ENCODE assay signal across 4 cellular contexts in the genomic region with DNA sequence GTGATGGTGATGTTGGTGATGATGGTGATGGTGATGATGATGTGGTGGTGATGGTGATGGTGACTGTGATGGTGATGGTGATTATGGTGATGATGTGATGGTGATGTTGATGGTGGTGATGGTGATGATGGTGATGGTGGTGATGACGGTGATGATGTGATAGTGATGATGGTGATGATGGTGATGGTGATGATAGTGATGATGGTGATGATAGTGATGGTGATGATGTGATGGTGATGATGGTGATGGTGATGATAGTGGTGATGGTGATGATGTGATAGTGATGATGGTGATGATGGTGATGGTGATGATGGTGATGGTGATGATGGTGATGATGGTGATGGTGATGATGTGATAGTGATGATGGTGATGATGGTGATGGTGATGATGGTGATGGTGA. TPM values are rescaled to one million over a fixed set of nuclear protein-coding genes. Genes with fewer than 3 reads are reported as not detected.
"Had no signal": no experiment of that assay in that cellular context is flagged by ENCODE, and none has a peak within 500 bp of the region (broad histone marks: within the 10 kb centered on the region; RNA-seq: fewer than 3 reads in every experiment).

No MANE protein-coding gene starts in this region.

RNA-seq across cellular contexts. Expression of a gene that starts 14.7 kb away (rescaled TPM):
- total RNA-seq: HT-29, HT1080, K562 had no signal
- polyA plus RNA-seq: IgD-negative memory B cell, K562 had no signal
